Comparison of ENCODE assay signal across 26 cellular contexts in genomic region chr5:151868451-151868850, GRCh38. TPM values are rescaled to one million over a fixed set of nuclear protein-coding genes. Genes with fewer than 3 reads are reported as not detected.
DNase-seq lines count a peak whose midpoint lies in the region; ATAC-seq and TF ChIP-seq lines count a peak whose summit lies in the region.
"Had no signal": no experiment of that assay in that cellular context is flagged by ENCODE, and none has a peak within 500 bp of the region (broad histone marks: within the 10 kb centered on the region; RNA-seq: fewer than 3 reads in every experiment).

No MANE protein-coding gene starts in this region.

- no peaks in the 10 kb centered on the region for H3K9me3 Mint-ChIP-seq in T-cell
- H3K9me3 Mint-ChIP-seq in naive thymus-derived CD4-positive, alpha-beta T cell: peaks cover 0 to 2% (median 0%) of the 10 kb centered on the region in 11 donors
- H3K9me3 Mint-ChIP-seq: activated CD4-positive, alpha-beta T cell treated with anti-CD3 and anti-CD28 coated beads, Interleukin-2, amount 10 ng/mL, durations not matched to agents 24 days and 14 days; activated naive CD4-positive, alpha-beta T cell treated with anti-CD3 and anti-CD28 coated beads, Interleukin-2, amount 50 U/mL, for 24 hours; endodermal cell had no signal

- CTCF ChIA-PET in T-cell (lab: Charles Lee): interaction anchor here in 1 of 2 donors (0.7 kb wide), 1 partner anchor 43 kb away, joined by 3 read pairs; no protein-coding TSS in a partner anchor
- CTCF ChIA-PET in naive thymus-derived CD4-positive, alpha-beta T cell (lab: Charles Lee): interaction anchor here (0.7 kb wide), 1 partner anchor 313 kb away, joined by 5 read pairs; no protein-coding TSS in a partner anchor

- no peaks in the 10 kb centered on the region for H3K36me3 Mint-ChIP-seq in T-cell
- H3K36me3 Mint-ChIP-seq in naive thymus-derived CD4-positive, alpha-beta T cell: peaks cover 0 to 4% (median 0%) of the 10 kb centered on the region in 5 donors
- H3K36me3 Mint-ChIP-seq: activated naive CD4-positive, alpha-beta T cell treated with anti-CD3 and anti-CD28 coated beads, Interleukin-2, amount 50 U/mL, for 24 hours had no signal

- H3K4me1 Mint-ChIP-seq in T-cell: peaks cover 4 to 9% (median 6%) of the 10 kb centered on the region in 3 donors
- peaks cover 0 to 4% (median 0%) of the 10 kb centered on the region in 7 donors for H3K4me1 Mint-ChIP-seq in naive thymus-derived CD4-positive, alpha-beta T cell
- H3K4me1 Mint-ChIP-seq: activated CD4-positive, alpha-beta T cell treated with anti-CD3 and anti-CD28 coated beads, Interleukin-2, amount 10 ng/mL, durations not matched to agents 24 days and 14 days; activated naive CD4-positive, alpha-beta T cell treated with anti-CD3 and anti-CD28 coated beads, Interleukin-2, amount 50 U/mL, for 24 hours had no signal

- ATAC-seq in GM18867 (IDR thresholded peaks at IDR 0.05; ENCODE audit: unreplicated experiment) (peak; percentile 72), T-cell (replicated peaks in 1 of 4) (peak in 3 of 4 experiments; percentile 49 to 78 (median 76)), GM18858 (IDR thresholded peaks at IDR 0.05; ENCODE audit: unreplicated experiment) (no peak), SK-N-SH treated with all-trans-retinoic acid at 6 μM for 48 hours (no peak)
- ATAC-seq in naive thymus-derived CD4-positive, alpha-beta T cell: peak; percentile 82

- H3K4me1 ChIP-seq in naive thymus-derived CD4-positive, alpha-beta T cell (ENCODE audit: control insufficient read depth in 2 of 2, insufficient read depth in 2 of 2, low read length in 2 of 2): no peaks in the 10 kb centered on the region
- H3K4me1 ChIP-seq: left ventricle myocardium inferior had no signal

- DNase-seq in EH (ENCODE audit: low read depth) (peak; percentile 1), T-cell (peak in 23 of 34 experiments; percentile 2 to 40 (median 12)), NCI-H1436 treated with DMSO at 0.1 percent for 48 hours (lab: John Stamatoyannopoulos, UW) (no peak)
- DNase-seq in naive thymus-derived CD4-positive, alpha-beta T cell: peak in 2 of 9 donors; percentile 2 to 16
- DNase-seq: activated CD4-positive, alpha-beta T cell treated with anti-CD3 and anti-CD28 coated beads, Interleukin-2, amount 10 ng/mL, durations not matched to agents 24 days and 14 days; activated T-cell treated with anti-CD3 and anti-CD28 coated beads, Interleukin-2, amount 50 U/mL, for 1 hour; COR-L47; endodermal cell; HCEC 1CT; head of caudate nucleus; IMR-90; left ventricle myocardium inferior; NCI-H146; SHP77 had no signal

- no peaks in the 10 kb centered on the region for H3K27me3 ChIP-seq in naive thymus-derived CD4-positive, alpha-beta T cell (ENCODE audit: control insufficient read depth in 2 of 2, insufficient read depth in 2 of 2, low read length in 2 of 2)

- no peaks in the 10 kb centered on the region for H3K27me3 Mint-ChIP-seq in T-cell
- H3K27me3 Mint-ChIP-seq in naive thymus-derived CD4-positive, alpha-beta T cell: no peaks in the 10 kb centered on the region
- H3K27me3 Mint-ChIP-seq: activated CD4-positive, alpha-beta T cell treated with anti-CD3 and anti-CD28 coated beads, Interleukin-2, amount 10 ng/mL, durations not matched to agents 24 days and 14 days; activated naive CD4-positive, alpha-beta T cell treated with anti-CD3 and anti-CD28 coated beads, Interleukin-2, amount 50 U/mL, for 24 hours had no signal

- POLR2A ChIA-PET in T-cell (lab: Charles Lee): no interaction called here
- POLR2A ChIA-PET in naive thymus-derived CD4-positive, alpha-beta T cell (lab: Charles Lee): interaction anchor here (0.6 kb wide), 1 partner anchor 534 kb away, joined by 4 read pairs; no protein-coding TSS in a partner anchor

- H3K4me3 Mint-ChIP-seq in T-cell: no peak overlapping the region
- no peak overlapping the region for H3K4me3 Mint-ChIP-seq in naive thymus-derived CD4-positive, alpha-beta T cell
- H3K4me3 Mint-ChIP-seq: activated CD4-positive, alpha-beta T cell treated with anti-CD3 and anti-CD28 coated beads, Interleukin-2, amount 10 ng/mL, durations not matched to agents 24 days and 14 days; activated naive CD4-positive, alpha-beta T cell treated with anti-CD3 and anti-CD28 coated beads, Interleukin-2, amount 50 U/mL, for 24 hours; endodermal cell had no signal

- no peaks in the 10 kb centered on the region for H3K36me3 ChIP-seq in naive thymus-derived CD4-positive, alpha-beta T cell (ENCODE audit: control insufficient read depth in 2 of 3, insufficient read depth in 3 of 3, low read length in 3 of 3)
- H3K36me3 ChIP-seq: left ventricle myocardium inferior, neutrophil, thoracic aorta had no signal

- no peak overlapping the region for H3K4me3 ChIP-seq in naive thymus-derived CD4-positive, alpha-beta T cell (ENCODE audit: low read length)
- H3K4me3 ChIP-seq: left ventricle myocardium inferior, thoracic aorta had no signal

- no peaks in the 10 kb centered on the region for H3K9me3 ChIP-seq in naive thymus-derived CD4-positive, alpha-beta T cell (ENCODE audit: control insufficient read depth in 2 of 3, low read length in 3 of 3)
- H3K9me3 ChIP-seq: left ventricle myocardium inferior, neutrophil, thoracic aorta had no signal

- intact Hi-C loops in naive thymus-derived CD4-positive, alpha-beta T cell (cut with micrococcal nuclease): no loop called here

- H3K27ac ChIP-seq in naive thymus-derived CD4-positive, alpha-beta T cell (ENCODE audit: low read depth, low read length): no peak overlapping the region
- H3K27ac ChIP-seq: left ventricle myocardium inferior, neutrophil, thoracic aorta had no signal

- H3K27ac Mint-ChIP-seq in T-cell: peak overlapping the region in 1 of 2 donors; percentile 1
- no peak overlapping the region for H3K27ac Mint-ChIP-seq in naive thymus-derived CD4-positive, alpha-beta T cell
- H3K27ac Mint-ChIP-seq: activated CD4-positive, alpha-beta T cell treated with anti-CD3 and anti-CD28 coated beads, Interleukin-2, amount 10 ng/mL, durations not matched to agents 24 days and 14 days; activated naive CD4-positive, alpha-beta T cell treated with anti-CD3 and anti-CD28 coated beads, Interleukin-2, amount 50 U/mL, for 24 hours; endodermal cell had no signal

TF ChIP-seq in SK-N-SH treated with all-trans-retinoic acid at 6 μM for 48 hours, 23 proteins besides CTCF, POLR2A, EP300 and RAD21:
- TF ChIP-seq TCF4 (CRISPR knock-in tag; IDR thresholded peaks at IDR 0.05; ENCODE audit: borderline replicate concordance): no peak
- TF ChIP-seq ISL1 (CRISPR knock-in tag; IDR thresholded peaks at IDR 0.05): no peak
- TF ChIP-seq, protein P1, sequence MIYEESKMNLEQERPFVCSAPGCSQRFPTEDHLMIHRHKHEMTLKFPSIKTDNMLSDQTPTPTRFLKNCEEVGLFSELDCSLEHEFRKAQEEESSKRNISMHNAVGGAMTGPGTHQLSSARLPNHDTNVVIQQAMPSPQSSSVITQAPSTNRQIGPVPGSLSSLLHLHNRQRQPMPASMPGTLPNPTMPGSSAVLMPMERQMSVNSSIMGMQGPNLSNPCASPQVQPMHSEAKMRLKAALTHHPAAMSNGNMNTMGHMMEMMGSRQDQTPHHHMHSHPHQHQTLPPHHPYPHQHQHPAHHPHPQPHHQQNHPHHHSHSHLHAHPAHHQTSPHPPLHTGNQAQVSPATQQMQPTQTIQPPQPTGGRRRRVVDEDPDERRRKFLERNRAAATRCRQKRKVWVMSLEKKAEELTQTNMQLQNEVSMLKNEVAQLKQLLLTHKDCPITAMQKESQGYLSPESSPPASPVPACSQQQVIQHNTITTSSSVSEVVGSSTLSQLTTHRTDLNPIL (CRISPR knock-in tag; IDR thresholded peaks at IDR 0.05; ENCODE audit: low read depth): no peak
- no peak for TF ChIP-seq BACH2 (CRISPR knock-in tag; IDR thresholded peaks at IDR 0.05; ENCODE audit: borderline replicate concordance)
- TF ChIP-seq RARB (CRISPR knock-in tag; IDR thresholded peaks at IDR 0.05): no peak
- TF ChIP-seq ZFP30 (CRISPR knock-in tag; IDR thresholded peaks at IDR 0.05): no peak
- TF ChIP-seq POU6F1 (CRISPR knock-in tag; IDR thresholded peaks at IDR 0.05; ENCODE audit: borderline replicate concordance, low read depth): no peak
- no peak for TF ChIP-seq ZC3H10 (CRISPR knock-in tag; IDR thresholded peaks at IDR 0.05)
- TF ChIP-seq GLIS3 (CRISPR knock-in tag; IDR thresholded peaks at IDR 0.05): no peak
- no peak for TF ChIP-seq ZFP3 (CRISPR knock-in tag; IDR thresholded peaks at IDR 0.05)
- no peak for TF ChIP-seq ZNF565 (CRISPR knock-in tag; conservative IDR thresholded peaks at IDR 0.05; ENCODE audit: low read depth)
- TF ChIP-seq PPARA (CRISPR knock-in tag; IDR thresholded peaks at IDR 0.05; ENCODE audit: borderline replicate concordance): no peak

RNA-seq across cellular contexts. Expression of gene GLRA1, which starts 56.2 kb away (rescaled TPM):
- not detected for total RNA-seq in T-cell
- total RNA-seq in naive thymus-derived CD4-positive, alpha-beta T cell: not detected
- not detected for polyA plus RNA-seq in naive thymus-derived CD4-positive, alpha-beta T cell
- total RNA-seq: activated CD4-positive, alpha-beta T cell treated with anti-CD3 and anti-CD28 coated beads, Interleukin-2, amount 10 ng/mL, durations not matched to agents 24 days and 14 days; chondrocyte; endodermal cell; IMR-90; left ventricle myocardium inferior; MCF 10A; mucosa of gallbladder; OCI-LY7; renal cortical epithelial cell; T-helper 2 cell treated with Interferon-gamma antibody and Interleukin-4, amounts not matched to agents 100 ng/mL and 5 ng/mL, for 36 hours; thoracic aorta had no signal
- polyA plus RNA-seq: IMR-90 had no signal

Comparison
In these comparisons a context has a peak if more than half of its experiments do, and no peak if none do; other contexts are left out.
1. ATAC-seq: peak in GM18867 (single experiment), T-cell (3 of 4) and naive thymus-derived CD4-positive, alpha-beta T cell (single experiment); none in GM18858 (single experiment) and SK-N-SH treated with all-trans-retinoic acid at 6 μM for 48 hours (single experiment).